Comparison of ENCODE assay signal across 1 cellular context in genomic region chr19:36528194-36528920, GRCh38.
A peak's percentile ranks its signal among the peaks of the same experiment; 100 is the strongest.
TF ChIP-seq lines count a peak whose summit lies in the region.

Gene ZNF260 (minus strand): TSS chr19:36528271. CDS start chr19:36515238, 13,033 bp downstream.

TF ChIP-seq in K562, 482 proteins besides CTCF, POLR2A, EP300 and RAD21 (continued from another document and continues in another):
- TF ChIP-seq THAP12 (CRISPR knock-in tag; IDR thresholded peaks at IDR 0.05): no peak
- TF ChIP-seq ZNF318 (IDR thresholded peaks at IDR 0.05; ENCODE audit: borderline replicate concordance in 1 of 2, low read depth in 1 of 2): no peak
- no peak for TF ChIP-seq IRF9 (tag; IDR thresholded peaks at IDR 0.05)
- TF ChIP-seq ZNF324 (CRISPR knock-in tag; IDR thresholded peaks at IDR 0.05): no peak
- no peak for TF ChIP-seq PHB (CRISPR knock-in tag; IDR thresholded peaks at IDR 0.05)
- no peak for TF ChIP-seq CAMTA2 (CRISPR knock-in tag; conservative IDR thresholded peaks at IDR 0.05)
- TF ChIP-seq MTF1 (CRISPR knock-in tag; IDR thresholded peaks at IDR 0.05; ENCODE audit: borderline replicate concordance): no peak
- peak; percentile 55 for TF ChIP-seq PRDM10 (IDR thresholded peaks at IDR 0.05; ENCODE audit: partially characterized antibody)
- no peak for TF ChIP-seq RERE (CRISPR knock-in tag; IDR thresholded peaks at IDR 0.05; ENCODE audit: borderline replicate concordance)
- no peak for TF ChIP-seq MIER1 (IDR thresholded peaks at IDR 0.05; ENCODE audit: low read depth)
- TF ChIP-seq FOXM1 (IDR thresholded peaks at IDR 0.05; ENCODE audit: low read depth): no peak
- no peak for TF ChIP-seq FOXM1 (CRISPR knock-in tag; IDR thresholded peaks at IDR 0.05; ENCODE audit: low read depth)
- TF ChIP-seq ZNF583 (CRISPR knock-in tag; IDR thresholded peaks at IDR 0.05): no peak
- no peak for TF ChIP-seq ZNF785 (CRISPR knock-in tag; IDR thresholded peaks at IDR 0.05)
- no peak for TF ChIP-seq PRPF4 (IDR thresholded peaks at IDR 0.05; ENCODE audit: insufficient read depth, low read depth, low read length, poor library complexity, severe bottlenecking)
- no peak for TF ChIP-seq NFIX (CRISPR knock-in tag; IDR thresholded peaks at IDR 0.05; ENCODE audit: low read depth)
- no peak for TF ChIP-seq DACH1 (IDR thresholded peaks at IDR 0.05; ENCODE audit: partially characterized antibody)
- no peak for TF ChIP-seq SAFB2 (IDR thresholded peaks at IDR 0.05; ENCODE audit: borderline replicate concordance, low read depth, low read length, severe bottlenecking)
- no peak for TF ChIP-seq ZBTB26 (CRISPR knock-in tag; IDR thresholded peaks at IDR 0.05)
- TF ChIP-seq MTA1 (IDR thresholded peaks at IDR 0.05; ENCODE audit: borderline replicate concordance): peak; percentile 92
- no peak for TF ChIP-seq HDAC3 (IDR thresholded peaks at IDR 0.05; ENCODE audit: borderline replicate concordance, partially characterized antibody)
- TF ChIP-seq ZBTB12 (CRISPR knock-in tag; IDR thresholded peaks at IDR 0.05): peak; percentile 72
- TF ChIP-seq KLF10 (CRISPR knock-in tag; IDR thresholded peaks at IDR 0.05): no peak
- no peak for TF ChIP-seq HNRNPL (IDR thresholded peaks at IDR 0.05; ENCODE audit: low read depth, low read length)
- no peak for TF ChIP-seq TEAD4 (IDR thresholded peaks at IDR 0.05; ENCODE audit: low read length)
- TF ChIP-seq TEAD4 (CRISPR knock-in tag; IDR thresholded peaks at IDR 0.05; ENCODE audit: borderline replicate concordance): no peak
- no peak for TF ChIP-seq ZBTB8A (IDR thresholded peaks at IDR 0.05; ENCODE audit: partially characterized antibody)
- TF ChIP-seq ZNF766 (CRISPR knock-in tag; conservative IDR thresholded peaks at IDR 0.05): peak; percentile 86
- no peak for TF ChIP-seq POU5F1 (IDR thresholded peaks at IDR 0.05; ENCODE audit: borderline replicate concordance, low read depth, low read length, partially characterized antibody)
- no peak for TF ChIP-seq ZNF165 (CRISPR knock-in tag; IDR thresholded peaks at IDR 0.05; ENCODE audit: borderline replicate concordance)
- TF ChIP-seq ZNF133 (CRISPR knock-in tag; IDR thresholded peaks at IDR 0.05): no peak
